8 cellular contexts compared by ENCODE assay signal in the genomic region with DNA sequence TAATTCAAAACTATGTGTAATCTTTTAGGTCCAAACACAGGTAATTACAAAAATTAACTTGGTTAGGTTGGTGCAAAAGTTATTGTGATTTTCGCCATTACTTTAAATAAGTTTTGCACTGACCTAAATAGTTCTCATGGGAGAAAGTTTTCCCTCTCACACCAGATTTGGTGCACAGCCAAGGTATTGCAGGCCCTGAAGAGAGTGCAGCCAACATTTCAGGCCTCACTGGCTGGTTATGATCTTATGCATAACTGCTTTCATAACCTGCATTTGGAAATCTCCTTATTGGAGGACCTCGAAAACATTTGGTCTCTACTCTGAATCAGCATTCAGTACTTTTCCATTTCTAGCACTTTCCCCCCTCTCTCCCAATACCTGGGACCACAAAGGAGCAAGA.
"Had no signal": no experiment of that assay in that cellular context is flagged by ENCODE, and none has a peak within 500 bp of the region (broad histone marks: within the 10 kb centered on the region; RNA-seq: fewer than 3 reads in every experiment).

No MANE protein-coding gene starts in this region.

- H3K9ac ChIP-seq: GM23248 had no signal

- DNase-seq: GM23248, GOT3, H7, HFFc6 had no signal

- H3K4me1 ChIP-seq: HAP-1 had no signal

- H3K9me3 ChIP-seq: HAP-1 had no signal

- ATAC-seq: HCT116, HepG2 had no signal

- H3K4me3 ChIP-seq: GM23248, HAP-1 had no signal

- H3K36me3 ChIP-seq: HAP-1 had no signal

- H3K27ac ChIP-seq: GM23248, HL-60 had no signal
